ENCODE assay signal across 19 cellular contexts in the genomic region with DNA sequence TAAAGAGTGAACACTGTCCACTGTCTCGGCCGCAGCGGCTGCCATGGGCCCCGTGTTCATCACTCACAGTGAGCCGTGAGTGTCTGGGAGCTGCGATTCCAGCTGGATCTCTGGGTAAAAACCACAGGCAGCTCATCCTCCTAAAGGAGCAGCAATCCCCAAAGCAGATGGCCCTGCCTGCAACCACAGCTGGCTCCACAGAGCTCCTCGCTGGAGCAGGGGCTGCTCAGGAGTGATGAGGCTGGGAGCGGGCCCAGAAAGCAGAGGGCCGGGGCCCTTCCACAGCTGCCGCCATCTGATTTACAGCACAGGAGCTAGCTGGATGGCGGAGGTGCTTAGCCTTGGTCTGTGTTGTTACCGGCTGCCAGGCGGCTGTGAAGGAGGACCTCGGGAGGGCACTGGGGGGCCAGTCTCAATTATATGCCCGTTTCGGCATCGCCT. TPM values are rescaled to one million over a fixed set of nuclear protein-coding genes. Genes with fewer than 3 reads are reported as not detected.
DNase-seq lines count a peak whose midpoint lies in the region; ATAC-seq and TF ChIP-seq lines count a peak whose summit lies in the region.
"Had no signal": no experiment of that assay in that cellular context is flagged by ENCODE, and none has a peak within 500 bp of the region (broad histone marks: within the 10 kb centered on the region; RNA-seq: fewer than 3 reads in every experiment).

No MANE protein-coding gene starts in this region.

- TF ChIP-seq POLR2A in gastrocnemius medialis (IDR thresholded peaks at IDR 0.05) = no peak

- H3K9me3 Mint-ChIP-seq in mesothelial cell of epicardium (no peaks in the 10 kb centered on the region), nephron progenitor cell (no peaks in the 10 kb centered on the region)
- H3K9me3 Mint-ChIP-seq: activated CD8-positive, alpha-beta T cell treated with anti-CD3 and anti-CD28 coated beads for 36 hours; activated T-cell treated with anti-CD3 and anti-CD28 coated beads, Interleukin-2, amount 50 U/mL, for 4 hours; CD4-positive, alpha-beta T cell; neural crest cell had no signal

- no peak overlapping the region for H3K4me3 ChIP-seq in gastrocnemius medialis
- H3K4me3 ChIP-seq: ascending aorta had no signal

- peaks cover 7 to 13% of the 10 kb centered on the region in 2 donors for H3K4me1 ChIP-seq in gastrocnemius medialis
- H3K4me1 ChIP-seq: ascending aorta had no signal

- H3K36me3 ChIP-seq in gastrocnemius medialis = no peaks in the 10 kb centered on the region

- H3K27ac Mint-ChIP-seq in mesothelial cell of epicardium = no peak overlapping the region
- no peak overlapping the region for H3K27ac Mint-ChIP-seq in nephron progenitor cell
- H3K27ac Mint-ChIP-seq: activated CD8-positive, alpha-beta T cell treated with anti-CD3 and anti-CD28 coated beads for 36 hours; CD4-positive, alpha-beta T cell had no signal

- H3K27me3 Mint-ChIP-seq in mesothelial cell of epicardium (ENCODE audit: low read depth) = no peaks in the 10 kb centered on the region
- peaks cover 3% of the 10 kb centered on the region for H3K27me3 Mint-ChIP-seq in nephron progenitor cell (ENCODE audit: low read depth, poor library complexity)
- H3K27me3 Mint-ChIP-seq: activated CD8-positive, alpha-beta T cell treated with anti-CD3 and anti-CD28 coated beads for 36 hours; CD4-positive, alpha-beta T cell had no signal

- H3K36me3 Mint-ChIP-seq in mesothelial cell of epicardium (peaks cover 11% of the 10 kb centered on the region), nephron progenitor cell (ENCODE audit: low read depth) (peaks cover 11% of the 10 kb centered on the region)

- intact Hi-C loops in left ventricle myocardium superior (cut with micrococcal nuclease) (no loop called here), Right ventricle myocardium superior (cut with DNase I) (no loop called here), gastrocnemius medialis (cut with DNase I; ENCODE audit: low total_unique reads) (no loop called here)

- H3K4me1 Mint-ChIP-seq in mesothelial cell of epicardium (peaks cover 23% of the 10 kb centered on the region), nephron progenitor cell (peaks cover 49% of the 10 kb centered on the region)

- no peaks in the 10 kb centered on the region for H3K27me3 ChIP-seq in gastrocnemius medialis
- H3K27me3 ChIP-seq: ascending aorta had no signal

- in situ Hi-C loops in gastrocnemius medialis (cut with MboI; ENCODE audit: low sequenced_read_pairs in 4 of 4) = no loop called here

- H3K4me3 Mint-ChIP-seq in mesothelial cell of epicardium (no peak overlapping the region), nephron progenitor cell (no peak overlapping the region)
- H3K4me3 Mint-ChIP-seq: activated CD8-positive, alpha-beta T cell treated with anti-CD3 and anti-CD28 coated beads for 36 hours; activated T-cell treated with anti-CD3 and anti-CD28 coated beads, Interleukin-2, amount 50 U/mL, for 4 hours; CD4-positive, alpha-beta T cell had no signal

- ATAC-seq in left ventricle myocardium superior (no peak), Right ventricle myocardium superior (ENCODE audit: poor library complexity) (no peak), gastrocnemius medialis (no peak)
- ATAC-seq: activated CD8-positive, alpha-beta T cell treated with anti-CD3 and anti-CD28 coated beads for 36 hours; activated T-cell treated with anti-CD3 and anti-CD28 coated beads, Interleukin-2, amount 50 U/mL, for 4 hours; HCT116 had no signal

- H3K27ac ChIP-seq in gastrocnemius medialis = no peak overlapping the region
- H3K27ac ChIP-seq: ascending aorta had no signal

- H3K9me3 ChIP-seq in gastrocnemius medialis = no peaks in the 10 kb centered on the region
- H3K9me3 ChIP-seq: ascending aorta had no signal

- TF ChIP-seq CTCF in gastrocnemius medialis (IDR thresholded peaks at IDR 0.05 in 4 of 5, conservative IDR thresholded peaks at IDR 0.05 in 1 of 5) = no peak
- TF ChIP-seq CTCF in mesothelial cell of epicardium (IDR thresholded peaks at IDR 0.05; ENCODE audit: unreplicated experiment) = no peak
- TF ChIP-seq CTCF in nephron progenitor cell (IDR thresholded peaks at IDR 0.05) = no peak

- DNase-seq in left ventricle myocardium superior (peak; percentile 18), Right ventricle myocardium superior (no peak), NCI-H82 treated with DMSO at 0.1 percent for 48 hours (lab: John Stamatoyannopoulos, UW; ENCODE audit: unreplicated experiment) (peak; percentile 52), hepatic stellate cell (ENCODE audit: low spot score) (peak; percentile 74), gastrocnemius medialis (no peak), mesothelial cell of epicardium (ENCODE audit: low spot score in 2 of 2, unreplicated experiment in 2 of 2) (no peak), dedifferentiated amniotic fluid mesenchymal stem cell (ENCODE audit: extremely low spot score) (no peak), nephron progenitor cell (no peak)
- DNase-seq: activated CD4-positive, CD25-positive, alpha-beta regulatory T cell; activated CD8-positive, alpha-beta T cell treated with anti-CD3 and anti-CD28 coated beads for 36 hours; activated naive CD4-positive, alpha-beta T cell treated with anti-CD3 and anti-CD28 coated beads, Interleukin-2, amount 50 U/mL, for 16 hours; activated T-cell treated with anti-CD3 and anti-CD28 coated beads, Interleukin-2, amount 50 U/mL, for 4 hours; CD4-positive, alpha-beta T cell; DMS79 treated with DMSO at 0.1 percent for 48 hours; NCI-H146 had no signal

RNA-seq across cellular contexts. Expression of gene TMEM184A, which starts 6.6 kb away (rescaled TPM):
- total RNA-seq in left ventricle myocardium superior = 0.22 TPM
- 0.30 TPM for total RNA-seq in Right ventricle myocardium superior
- total RNA-seq in gastrocnemius medialis = 1 to 10 TPM in 3 of 4 donors, under 1 TPM in 1; 0.55 to 3.3 (median 1.3) TPM
- total RNA-seq in mesothelial cell of epicardium = 4.3 to 5.0 TPM (median 5.0 TPM) in 3 replicates
- total RNA-seq: activated CD8-positive, alpha-beta T cell treated with anti-CD3 and anti-CD28 coated beads for 36 hours; ascending aorta; neural crest cell; pulmonary artery endothelial cell had no signal

RNA-seq across cellular contexts. Expression of gene PSMG3, which starts 7.2 kb away (rescaled TPM):
- total RNA-seq in left ventricle myocardium superior = 11.8 TPM
- total RNA-seq in Right ventricle myocardium superior = 12.1 TPM
- 10 to 100 TPM; 25.4 to 46.4 (median 32.2) TPM for total RNA-seq in gastrocnemius medialis
- total RNA-seq in mesothelial cell of epicardium = 27.0 to 32.5 TPM (median 31.0 TPM) in 3 replicates

RNA-seq across cellular contexts. Expression of gene MAFK, which starts 32.1 kb away (rescaled TPM):
- total RNA-seq in left ventricle myocardium superior = 47.2 TPM
- 59.4 TPM for total RNA-seq in Right ventricle myocardium superior
- 100 to 1,000 TPM in 1 of 4 donors, 10 to 100 TPM in 3; 33.5 to 112 (median 75.3) TPM for total RNA-seq in gastrocnemius medialis
- total RNA-seq in mesothelial cell of epicardium = 46.0 to 47.7 TPM (median 46.5 TPM) in 3 replicates

RNA-seq across cellular contexts. Expression of gene INTS1, which starts 58.4 kb away (rescaled TPM):
- total RNA-seq in left ventricle myocardium superior (32.0 TPM), Right ventricle myocardium superior (29.2 TPM), gastrocnemius medialis (100 to 1,000 TPM in 1 of 4 donors, 10 to 100 TPM in 3; 44.3 to 108 (median 78.8) TPM), mesothelial cell of epicardium (141 to 163 TPM (median 149 TPM) in 3 replicates)

Comparison
In these comparisons a context has a peak if more than half of its experiments do, and no peak if none do; other contexts are left out.
1. DNase-seq: peak in left ventricle myocardium superior (single experiment), NCI-H82 treated with DMSO at 0.1 percent for 48 hours (single experiment) and hepatic stellate cell (single experiment); none in Right ventricle myocardium superior (single experiment), gastrocnemius medialis (0 of 2), mesothelial cell of epicardium (0 of 2), dedifferentiated amniotic fluid mesenchymal stem cell (single experiment) and nephron progenitor cell (single experiment).